ENCODE assay signal across 8 cellular contexts in genomic region chr3:127544151-127544805, GRCh38. TPM values are rescaled to one million over a fixed set of nuclear protein-coding genes. Genes with fewer than 3 reads are reported as not detected.
DNase-seq lines count a peak whose midpoint lies in the region; ATAC-seq, FAIRE-seq and TF ChIP-seq lines count a peak whose summit lies in the region.

No MANE protein-coding gene starts in this region.

- H3K27me3 ChIP-seq in esophagus muscularis mucosa, result no peaks in the 10 kb centered on the region

- H3K9me3 ChIP-seq in OCI-LY7 (ENCODE audit: low read length) (no peaks in the 10 kb centered on the region), esophagus muscularis mucosa (no peaks in the 10 kb centered on the region)

- POLR2A ChIA-PET in OCI-LY7 (lab: Charles Lee), result no interaction called here

- H3K27ac ChIP-seq in OCI-LY7 (ENCODE audit: low read depth, low read length, poor library complexity, severe bottlenecking) (no peak overlapping the region), esophagus muscularis mucosa (replicated peaks in 1 of 4) (no peak overlapping the region)

- TF ChIP-seq CTCF in OCI-LY7 (conservative IDR thresholded peaks at IDR 0.05; ENCODE audit: low read length) (peak; percentile 85), esophagus muscularis mucosa (IDR thresholded peaks at IDR 0.05) (peak; percentile 68 to 84 (median 76))

- no TSS peak for BruUV-seq in OCI-LY7 (replicated peaks; lab: Mats Ljungman, UMichigan)

- no peaks in the 10 kb centered on the region for H4K20me1 ChIP-seq in OCI-LY7 (ENCODE audit: insufficient read depth, low read length)

- 81% methylated on average over 4 of the region's 11 CpGs for WGBS in esophagus muscularis mucosa

- ATAC-seq in natural killer cell treated with Interleukin-12 subunit alpha and Interleukin-12 subunit beta and Interleukin-15 and Interleukin-18, amount 100 ng/mL, for 72 hours, result peak; percentile 52 to 56

- H3K36me3 Mint-ChIP-seq in natural killer cell treated with Interleukin-12 subunit alpha and Interleukin-12 subunit beta and Interleukin-15 and Interleukin-18, amount 100 ng/mL, for 72 hours, result no peaks in the 10 kb centered on the region

- H3K9me2 ChIP-seq in OCI-LY7 (ENCODE audit: insufficient read depth, low read length), result no peaks in the 10 kb centered on the region

- H3K9me3 Mint-ChIP-seq in natural killer cell treated with Interleukin-12 subunit alpha and Interleukin-12 subunit beta and Interleukin-15 and Interleukin-18, amount 100 ng/mL, for 72 hours, result no peaks in the 10 kb centered on the region

- peak; percentile 85 for FAIRE-seq in GM18507 (lab: Jason Lieb, UNC)

- H3K36me3 ChIP-seq in OCI-LY7 (ENCODE audit: insufficient read depth, low read length) (no peaks in the 10 kb centered on the region), esophagus muscularis mucosa (no peaks in the 10 kb centered on the region)

- no peak overlapping the region for H3K27ac Mint-ChIP-seq in natural killer cell treated with Interleukin-12 subunit alpha and Interleukin-12 subunit beta and Interleukin-15 and Interleukin-18, amount 100 ng/mL, for 72 hours

- no peak overlapping the region for H3K4me3 Mint-ChIP-seq in natural killer cell treated with Interleukin-12 subunit alpha and Interleukin-12 subunit beta and Interleukin-15 and Interleukin-18, amount 100 ng/mL, for 72 hours

- TF ChIP-seq EP300 in esophagus muscularis mucosa (IDR thresholded peaks at IDR 0.05), result no peak

- H3K4me2 ChIP-seq in OCI-LY7 (ENCODE audit: low read length), result no peak overlapping the region

- peaks cover 0 to 5% of the 10 kb centered on the region in 2 donors for H3K27me3 Mint-ChIP-seq in natural killer cell treated with Interleukin-12 subunit alpha and Interleukin-12 subunit beta and Interleukin-15 and Interleukin-18, amount 100 ng/mL, for 72 hours

- DNase-seq in A172 (ENCODE audit: low spot score), result peak; percentile 77
- peak; percentile 71 for DNase-seq in GM18507 (ENCODE audit: extremely low spot score, insufficient read length, low read depth)
- DNase-seq in HUDEP-2 (lab: John Stamatoyannopoulos, UW; ENCODE audit: unreplicated experiment in 76 of 76), result peak in 62 of 76 experiments; percentile 4 to 77 (median 36)
- DNase-seq in OCI-LY7 (ENCODE audit: low spot score), result peak; percentile 78
- DNase-seq in activated T-cell treated with anti-CD3 and anti-CD28 coated beads for 4 hours, result peak; percentile 61
- DNase-seq in esophagus muscularis mucosa (ENCODE audit: extremely low spot score), result no peak
- DNase-seq in natural killer cell treated with Interleukin-12 subunit alpha and Interleukin-12 subunit beta and Interleukin-15 and Interleukin-18, amount 100 ng/mL, for 72 hours (ENCODE audit: low spot score), result peak; percentile 73
- DNase-seq in stimulated activated naive CD4-positive, alpha-beta T cell (lab: John Stamatoyannopoulos, UW), result peak in 5 of 6 experiments; percentile 22 to 61 (median 45)

- CTCF ChIA-PET in OCI-LY7 (lab: Charles Lee; ENCODE audit: unreplicated experiment), result no interaction called here

- intact Hi-C loops in OCI-LY7 (cut with micrococcal nuclease; ENCODE audit: unreplicated experiment) (loop anchor here (2.0 to 10.0 kb wide), 3 partner anchors 167 to 869 kb away; no protein-coding TSS in a partner anchor), esophagus muscularis mucosa (cut with DNase I) (loop anchor here (10.0 kb wide), 1 partner anchor 559 kb away; the partner anchor contains the start of gene PLXNA1)

- peaks cover 7 to 11% of the 10 kb centered on the region in 2 donors for H3K4me1 Mint-ChIP-seq in natural killer cell treated with Interleukin-12 subunit alpha and Interleukin-12 subunit beta and Interleukin-15 and Interleukin-18, amount 100 ng/mL, for 72 hours (ENCODE audit: low read depth in 2 of 2)

- H2AFZ ChIP-seq in OCI-LY7 (ENCODE audit: low read length), result no peak overlapping the region

- no peak for TF ChIP-seq POLR2A in esophagus muscularis mucosa (IDR thresholded peaks at IDR 0.05; ENCODE audit: low read depth)

- H3K4me3 ChIP-seq in OCI-LY7 (ENCODE audit: low read depth, low read length, poor library complexity, severe bottlenecking) (no peak overlapping the region), esophagus muscularis mucosa (no peak overlapping the region)

- no peaks in the 10 kb centered on the region for H3K79me2 ChIP-seq in OCI-LY7 (ENCODE audit: insufficient read depth, low read depth, low read length)

- H3K4me1 ChIP-seq in OCI-LY7 (ENCODE audit: insufficient read depth, low read length, poor library complexity, severe bottlenecking) (peaks cover 3% of the 10 kb centered on the region), esophagus muscularis mucosa (peaks cover 18 to 33% (median 23%) of the 10 kb centered on the region in 4 donors)

RNA-seq across cellular contexts. Expression of gene TPRA1, which starts 46.3 kb away (rescaled TPM):
- 56.0 and 61.8 TPM in 2 replicates for total RNA-seq in A172 (2014; rRNA removed; shearing (Covaris generic))
- total RNA-seq in OCI-LY7 (2014; rRNA removed; shearing (Covaris generic)), result 25.6 and 32.3 TPM in 2 replicates
- total RNA-seq in OCI-LY7 (2022) (44.6 and 51.4 TPM in 2 replicates), esophagus muscularis mucosa (10 to 100 TPM; 19.9 to 43.1 (median 33.1) TPM)
- 10 to 100 TPM; 29.4 to 54.9 TPM for total RNA-seq in natural killer cell treated with Interleukin-12 subunit alpha and Interleukin-12 subunit beta and Interleukin-15 and Interleukin-18, amount 100 ng/mL, for 72 hours

RNA-seq across cellular contexts. Expression of gene MCM2, which starts 53.9 kb away (rescaled TPM):
- 197 and 201 TPM in 2 replicates for total RNA-seq in A172 (2014; rRNA removed; shearing (Covaris generic))
- total RNA-seq in OCI-LY7 (2014; rRNA removed; shearing (Covaris generic)), result 207 and 237 TPM in 2 replicates
- total RNA-seq in OCI-LY7 (2022) (218 and 234 TPM in 2 replicates), esophagus muscularis mucosa (1 to 10 TPM; 1.2 to 6.4 (median 3.1) TPM)
- total RNA-seq in natural killer cell treated with Interleukin-12 subunit alpha and Interleukin-12 subunit beta and Interleukin-15 and Interleukin-18, amount 100 ng/mL, for 72 hours, result 100 to 1,000 TPM in 1 of 2 donors, 10 to 100 TPM in 1; 99.5 to 202 TPM

Comparison
In these comparisons a context has a peak if more than half of its experiments do, and no peak if none do; other contexts are left out.
1. RNA of gene MCM2, which starts 53.9 kb away (total RNA-seq): 207 to 237 TPM in OCI-LY7, 99.5 to 202 TPM in natural killer cell treated with Interleukin-12 subunit alpha and Interleukin-12 subunit beta and Interleukin-15 and Interleukin-18, amount 100 ng/mL, for 72 hours and 197 to 201 TPM in A172; 1.2 to 6.4 TPM in esophagus muscularis mucosa; every median in the first group is over 10 times any median in the second.